ENCODE assay signal across 12 cellular contexts in the genomic region with DNA sequence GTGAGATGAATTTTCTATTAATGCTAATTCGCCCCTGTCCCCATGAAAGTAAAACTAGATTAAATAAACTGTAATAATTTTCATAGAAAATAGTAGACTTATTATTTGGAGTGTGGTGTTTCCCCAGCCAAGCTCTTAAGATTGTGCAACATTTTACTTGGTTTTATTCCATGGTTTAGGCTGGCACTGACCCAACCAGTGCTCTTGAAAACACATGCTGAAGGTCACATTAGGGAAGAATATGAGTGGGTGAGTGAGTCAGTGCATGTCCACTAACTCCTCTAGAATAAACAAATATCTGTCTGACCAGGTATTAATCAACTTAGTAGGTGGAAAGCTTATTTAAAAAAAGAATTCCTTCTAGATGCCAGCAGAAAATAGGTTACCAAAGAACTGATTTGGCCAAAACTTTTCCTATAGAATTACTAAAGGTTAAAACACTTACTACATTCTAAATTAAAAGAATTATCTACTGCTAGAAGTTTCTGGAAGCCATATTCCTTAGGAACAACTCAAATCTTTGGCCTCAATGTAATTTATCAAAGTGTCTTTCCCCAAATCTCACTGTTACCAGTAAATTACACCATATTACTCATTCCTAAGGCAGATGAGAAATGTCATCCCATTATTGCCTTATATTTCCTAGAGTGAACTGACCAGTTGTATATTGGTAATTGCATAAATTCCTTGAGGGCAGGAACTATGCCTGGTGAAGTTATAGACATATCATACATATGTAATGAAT.
A peak's percentile ranks its signal among the peaks of the same experiment; 100 is the strongest.
DNase-seq lines count a peak whose midpoint lies in the region; ATAC-seq and TF ChIP-seq lines count a peak whose summit lies in the region.
"Had no signal": no experiment of that assay in that cellular context is flagged by ENCODE, and none has a peak within 500 bp of the region (broad histone marks: within the 10 kb centered on the region; RNA-seq: fewer than 3 reads in every experiment).

No MANE protein-coding gene starts in this region.

- H3K27ac Mint-ChIP-seq in neural progenitor cell, result no peak overlapping the region
- H3K27ac Mint-ChIP-seq: activated B cell treated with CpG ODN at 0.5 μM for 24 hours; dendritic cell treated with granulocyte-macrophage colony-stimulating factor and Interleukin-4, amounts not matched to agents 40 ng/mL and 50 ng/mL, for 4 days; IgD-negative memory B cell had no signal

- TF ChIP-seq CTCF in coronary artery (IDR thresholded peaks at IDR 0.05), result no peak
- TF ChIP-seq CTCF in lung (IDR thresholded peaks at IDR 0.05; ENCODE audit: control extremely low read depth, extremely low read depth), result no peak
- TF ChIP-seq CTCF in neural progenitor cell (IDR thresholded peaks at IDR 0.05), result no peak

- H3K27me3 ChIP-seq in lung (ENCODE audit: control insufficient read depth, insufficient read depth) (no peaks in the 10 kb centered on the region), neural progenitor cell (no peaks in the 10 kb centered on the region)
- H3K27me3 ChIP-seq: BLaER1 treated with 17β-estradiol and CSF1 and Interleukin-3, amounts not matched to agents 10 nM and 100 nM had no signal

- no peaks in the 10 kb centered on the region for H4K20me1 ChIP-seq in neural progenitor cell (ENCODE audit: low read depth)
- H4K20me1 ChIP-seq: BLaER1 treated with 17β-estradiol and CSF1 and Interleukin-3, amounts not matched to agents 10 nM and 100 nM had no signal

- H3K4me1 ChIP-seq in lung (ENCODE audit: control insufficient read depth in 2 of 2, insufficient read depth in 2 of 2, low read length in 2 of 2) (no peaks in the 10 kb centered on the region), neural progenitor cell (no peaks in the 10 kb centered on the region)

- no peak overlapping the region for H2AFZ ChIP-seq in neural progenitor cell (replicated peaks)

- peaks cover 22% of the 10 kb centered on the region for H3K4me1 Mint-ChIP-seq in neural progenitor cell
- H3K4me1 Mint-ChIP-seq: IgD-negative memory B cell had no signal

- H3K9me3 ChIP-seq in lung (ENCODE audit: control insufficient read depth in 2 of 2, insufficient read depth in 1 of 2, low read length in 1 of 2), result no peaks in the 10 kb centered on the region
- H3K9me3 ChIP-seq in neural progenitor cell (ENCODE audit: low read depth), result no peaks in the 10 kb centered on the region

- no peak overlapping the region for H3K4me2 ChIP-seq in neural progenitor cell

- ATAC-seq in Right ventricle myocardium inferior (peak; percentile 91), lung (ENCODE audit: insufficient read depth, low FRiP score) (peak; percentile 87), GM21360 (IDR thresholded peaks at IDR 0.05; ENCODE audit: unreplicated experiment) (no peak), GM19455 (IDR thresholded peaks at IDR 0.05; ENCODE audit: unreplicated experiment) (no peak)

- no peaks in the 10 kb centered on the region for H3F3A ChIP-seq in neural progenitor cell (ENCODE audit: low read depth)

- DNase-seq in Right ventricle myocardium inferior (ENCODE audit: missing footprints) (no peak), cardiac septum (ENCODE audit: low spot score) (no peak), coronary artery (ENCODE audit: low spot score) (peak; percentile 80), lung (ENCODE audit: low spot score) (peak; percentile 82), C1 segment of cervical spinal cord (lab: John Stamatoyannopoulos, UW) (no peak), neural progenitor cell (ENCODE audit: low spot score) (no peak)
- DNase-seq: activated B cell treated with CpG ODN at 0.5 μM for 24 hours had no signal

- no peak overlapping the region for H3K4me3 Mint-ChIP-seq in neural progenitor cell
- H3K4me3 Mint-ChIP-seq: activated B cell treated with CpG ODN at 0.5 μM for 24 hours; dendritic cell treated with granulocyte-macrophage colony-stimulating factor and Interleukin-4, amounts not matched to agents 40 ng/mL and 50 ng/mL, for 4 days; IgD-negative memory B cell had no signal

- peaks cover 2% of the 10 kb centered on the region for H3K27me3 Mint-ChIP-seq in neural progenitor cell (ENCODE audit: insufficient read depth, low read depth)
- H3K27me3 Mint-ChIP-seq: dendritic cell treated with granulocyte-macrophage colony-stimulating factor and Interleukin-4, amounts not matched to agents 40 ng/mL and 50 ng/mL, for 4 days; IgD-negative memory B cell had no signal

- H3K27ac ChIP-seq in coronary artery (peak overlapping the region; percentile 29 to 75), lung (ENCODE audit: low read depth in 1 of 2, low read length in 1 of 2) (no peak overlapping the region), neural progenitor cell (no peak overlapping the region)
- H3K27ac ChIP-seq: BLaER1 treated with 17β-estradiol and CSF1 and Interleukin-3, amounts not matched to agents 10 nM and 100 nM had no signal

- H3K79me2 ChIP-seq in neural progenitor cell (ENCODE audit: low read depth), result no peaks in the 10 kb centered on the region

- H3K36me3 Mint-ChIP-seq in neural progenitor cell, result no peaks in the 10 kb centered on the region
- H3K36me3 Mint-ChIP-seq: IgD-negative memory B cell had no signal

- peaks cover 9% of the 10 kb centered on the region for H3K9me3 Mint-ChIP-seq in neural progenitor cell
- H3K9me3 Mint-ChIP-seq: activated B cell treated with CpG ODN at 0.5 μM for 24 hours; dendritic cell treated with granulocyte-macrophage colony-stimulating factor and Interleukin-4, amounts not matched to agents 40 ng/mL and 50 ng/mL, for 4 days had no signal

- H3K9ac ChIP-seq in neural progenitor cell, result no peak overlapping the region
- H3K9ac ChIP-seq: BLaER1 treated with 17β-estradiol and CSF1 and Interleukin-3, amounts not matched to agents 10 nM and 100 nM had no signal

- 56 to 74% methylated on average over 1 of the region's 1 CpG for WGBS in lung, 2 donors

- intact Hi-C loops in Right ventricle myocardium inferior (cut with DNase I), result no loop called here
- intact Hi-C loops in cardiac septum (cut with DNase I), result no loop called here

- no peaks in the 10 kb centered on the region for H3K36me3 ChIP-seq in lung (ENCODE audit: control insufficient read depth in 2 of 2, insufficient read depth in 2 of 2, low read length in 2 of 2)
- no peaks in the 10 kb centered on the region for H3K36me3 ChIP-seq in neural progenitor cell
- H3K36me3 ChIP-seq: BLaER1 treated with 17β-estradiol and CSF1 and Interleukin-3, amounts not matched to agents 10 nM and 100 nM had no signal

- H3K4me3 ChIP-seq in coronary artery (no peak overlapping the region), lung (no peak overlapping the region), neural progenitor cell (no peak overlapping the region)
- H3K4me3 ChIP-seq: BLaER1 treated with 17β-estradiol and CSF1 and Interleukin-3, amounts not matched to agents 10 nM and 100 nM had no signal

Comparison
In these comparisons a context has a peak if more than half of its experiments do, and no peak if none do; other contexts are left out.
1. ATAC-seq: peak in Right ventricle myocardium inferior (single experiment) and lung (single experiment); none in GM21360 (single experiment) and GM19455 (single experiment).
2. DNase-seq: peak in coronary artery (single experiment) and lung (single experiment); none in Right ventricle myocardium inferior (single experiment), cardiac septum (single experiment), C1 segment of cervical spinal cord (0 of 14) and neural progenitor cell (single experiment).
3. H3K27ac ChIP-seq: peak in coronary artery (2 of 2); none in lung (0 of 2) and neural progenitor cell (single experiment).